ENCODE assay signal across 22 cellular contexts in the genomic region with DNA sequence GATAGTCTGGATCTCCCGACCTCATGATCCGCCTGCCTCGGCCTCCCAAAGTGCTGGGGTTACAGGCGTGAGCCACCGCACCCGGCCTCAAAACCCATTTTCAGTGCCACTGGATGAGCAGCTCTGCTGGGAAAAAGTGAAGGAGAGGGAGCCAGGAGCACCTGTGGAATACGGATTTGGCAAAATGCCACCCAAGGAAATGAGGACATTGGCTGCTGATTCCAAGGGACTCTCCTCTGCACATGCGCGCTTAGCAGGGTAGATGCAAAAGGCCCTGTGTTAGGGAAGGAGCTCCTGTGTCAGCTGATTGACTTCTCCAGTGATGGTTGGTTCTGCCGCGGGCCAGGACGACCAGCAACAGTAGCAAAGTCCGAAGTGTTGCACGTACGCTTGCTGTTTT.
"Had no signal": no experiment of that assay in that cellular context is flagged by ENCODE, and none has a peak within 500 bp of the region (broad histone marks: within the 10 kb centered on the region; RNA-seq: fewer than 3 reads in every experiment).

No MANE protein-coding gene starts in this region.

- H3K27ac ChIP-seq: colonic mucosa, hepatocyte, psoas muscle, sigmoid colon, skin epidermis, stomach had no signal

- H3K36me3 Mint-ChIP-seq: natural killer cell treated with Interleukin-12 subunit alpha and Interleukin-12 subunit beta and Interleukin-15 and Interleukin-18, amount 100 ng/mL, for 72 hours had no signal

- H3K9me3 ChIP-seq: colonic mucosa, psoas muscle, sigmoid colon, stomach had no signal

- H3K4me3 ChIP-seq: colonic mucosa, hepatocyte, lung, psoas muscle, sigmoid colon, skin epidermis, stomach had no signal

- H3K4me1 ChIP-seq: colonic mucosa, psoas muscle had no signal

- H3K4me3 Mint-ChIP-seq: natural killer cell treated with Interleukin-12 subunit alpha and Interleukin-12 subunit beta and Interleukin-15 and Interleukin-18, amount 100 ng/mL, for 72 hours had no signal

- H3K79me2 ChIP-seq: hepatocyte had no signal

- ATAC-seq: left colon; left ventricle myocardium superior; natural killer cell treated with Interleukin-12 subunit alpha and Interleukin-12 subunit beta and Interleukin-15 and Interleukin-18, amount 100 ng/mL, for 72 hours; psoas muscle had no signal

- H3K36me3 ChIP-seq: colonic mucosa, sigmoid colon, stomach had no signal

- H3K27ac Mint-ChIP-seq: natural killer cell treated with Interleukin-12 subunit alpha and Interleukin-12 subunit beta and Interleukin-15 and Interleukin-18, amount 100 ng/mL, for 72 hours had no signal

- H3K27me3 ChIP-seq: colonic mucosa, hepatocyte, sigmoid colon had no signal

- FAIRE-seq: urothelium cell line had no signal

- DNase-seq: colonic mucosa; effector CD4-positive, alpha-beta T cell; foreskin melanocyte; head of caudate nucleus; left colon; left ventricle myocardium superior; mesenchymal stem cell; midbrain; occipital lobe; psoas muscle; retina; sigmoid colon; stimulated activated CD4-positive, alpha-beta T cell treated with anti-CD3 and anti-CD28 coated beads, Interleukin-12 subunit alpha, Interleukin-12 subunit beta, amount 100 ng/mL, for 4 hours; stimulated activated naive CD4-positive, alpha-beta T cell; stomach; substantia nigra; trophoblast cell had no signal

- H2AFZ ChIP-seq: hepatocyte had no signal

- H3K9me3 Mint-ChIP-seq: natural killer cell treated with Interleukin-12 subunit alpha and Interleukin-12 subunit beta and Interleukin-15 and Interleukin-18, amount 100 ng/mL, for 72 hours had no signal

- H3K4me2 ChIP-seq: hepatocyte had no signal
